ENCODE assay signal across 16 cellular contexts in the genomic region with DNA sequence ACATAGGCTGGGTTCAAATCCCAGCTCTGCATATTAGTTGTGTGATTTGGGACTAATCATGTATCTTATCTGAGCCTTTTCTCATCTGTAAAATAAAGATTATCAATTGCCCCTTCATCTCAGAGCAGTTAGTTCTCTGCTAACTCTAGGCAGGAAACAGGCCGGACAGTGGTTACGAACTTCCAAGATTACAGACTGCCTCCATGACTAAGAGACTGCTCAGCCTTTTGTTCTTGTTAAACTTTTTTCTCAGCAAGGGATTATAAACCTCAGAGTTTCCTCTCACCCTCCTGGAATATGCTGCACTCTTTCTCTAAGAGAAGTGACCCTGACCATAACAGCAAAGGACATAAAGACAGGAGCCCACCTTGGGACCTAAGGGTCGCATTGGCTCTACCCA. TPM values are rescaled to one million over a fixed set of nuclear protein-coding genes. Genes with fewer than 3 reads are reported as not detected.
DNase-seq lines count a peak whose midpoint lies in the region; ATAC-seq and TF ChIP-seq lines count a peak whose summit lies in the region.
"Had no signal": no experiment of that assay in that cellular context is flagged by ENCODE, and none has a peak within 500 bp of the region (broad histone marks: within the 10 kb centered on the region; RNA-seq: fewer than 3 reads in every experiment).

No MANE protein-coding gene starts in this region.

- H3K27me3 ChIP-seq in foreskin keratinocyte = no peaks in the 10 kb centered on the region
- no peaks in the 10 kb centered on the region for H3K27me3 ChIP-seq in effector memory CD4-positive, alpha-beta T cell (replicated peaks; ENCODE audit: control insufficient read depth, insufficient read depth, low read length, poor library complexity, severe bottlenecking)
- H3K27me3 ChIP-seq: gastrocnemius medialis, uterus had no signal

- no peaks in the 10 kb centered on the region for H3K9me3 Mint-ChIP-seq in activated T-helper 17 cell treated with anti-CD3 and anti-CD28 coated beads, Interleukin-2, amount 50 U/mL, for 72 hours

- DNase-seq in A172 (ENCODE audit: low spot score) (peak; percentile 81), HCEC 1CT (peak; percentile 84), foreskin keratinocyte (peak; percentile 62 to 79), medulla oblongata (ENCODE audit: extremely low spot score) (no peak), foreskin melanocyte (no peak)
- DNase-seq in effector memory CD4-positive, alpha-beta T cell = no peak
- DNase-seq: central memory CD4-positive, alpha-beta T cell; gastrocnemius medialis; GDM1; NCI-H1092 treated with DMSO at 0.1 percent for 48 hours; NCI-H524 treated with DMSO at 0.1 percent for 48 hours; occipital lobe; SIG-M5; uterus had no signal

- peak overlapping the region; percentile 40 for H3K27ac Mint-ChIP-seq in activated T-helper 17 cell treated with anti-CD3 and anti-CD28 coated beads, Interleukin-2, amount 50 U/mL, for 72 hours

- H3K36me3 ChIP-seq in effector memory CD4-positive, alpha-beta T cell (ENCODE audit: control insufficient read depth, insufficient read depth, low read length) = peaks cover 17% of the 10 kb centered on the region
- H3K36me3 ChIP-seq: uterus had no signal

- H3K4me3 Mint-ChIP-seq in activated T-helper 17 cell treated with anti-CD3 and anti-CD28 coated beads, Interleukin-2, amount 50 U/mL, for 72 hours = no peak overlapping the region

- H3K4me3 ChIP-seq in effector memory CD4-positive, alpha-beta T cell (ENCODE audit: insufficient read depth, low read depth, low read length, poor library complexity, severe bottlenecking) = no peak overlapping the region
- H3K4me3 ChIP-seq: gastrocnemius medialis, uterus had no signal

- no peaks in the 10 kb centered on the region for H3K27me3 Mint-ChIP-seq in activated T-helper 17 cell treated with anti-CD3 and anti-CD28 coated beads, Interleukin-2, amount 50 U/mL, for 72 hours

- peaks cover 49% of the 10 kb centered on the region for H3K36me3 Mint-ChIP-seq in activated T-helper 17 cell treated with anti-CD3 and anti-CD28 coated beads, Interleukin-2, amount 50 U/mL, for 72 hours (ENCODE audit: low read depth)

- H3K9me3 ChIP-seq in effector memory CD4-positive, alpha-beta T cell (ENCODE audit: control insufficient read depth, low read length) = no peaks in the 10 kb centered on the region
- H3K9me3 ChIP-seq: gastrocnemius medialis, uterus had no signal

- TF ChIP-seq CTCF in foreskin keratinocyte (conservative IDR thresholded peaks at IDR 0.05) = no peak

- H3K4me1 ChIP-seq in foreskin keratinocyte = peaks cover 44% of the 10 kb centered on the region
- no peaks in the 10 kb centered on the region for H3K4me1 ChIP-seq in effector memory CD4-positive, alpha-beta T cell (ENCODE audit: control insufficient read depth, insufficient read depth, low read length, poor library complexity, severe bottlenecking)
- H3K4me1 ChIP-seq: uterus had no signal

- no peak for ATAC-seq in activated T-helper 17 cell treated with anti-CD3 and anti-CD28 coated beads, Interleukin-2, amount 50 U/mL, for 72 hours (replicated peaks)
- ATAC-seq in foreskin keratinocyte (peak; percentile 73), HG03521 (IDR thresholded peaks at IDR 0.05; ENCODE audit: unreplicated experiment) (no peak)
- ATAC-seq: gastrocnemius medialis had no signal

- H3K4me1 Mint-ChIP-seq in activated T-helper 17 cell treated with anti-CD3 and anti-CD28 coated beads, Interleukin-2, amount 50 U/mL, for 72 hours = peaks cover 26% of the 10 kb centered on the region

- H3K27ac ChIP-seq in foreskin keratinocyte = peak overlapping the region; percentile 73
- no peak overlapping the region for H3K27ac ChIP-seq in effector memory CD4-positive, alpha-beta T cell (ENCODE audit: insufficient read depth, low read length, poor library complexity, severe bottlenecking)
- H3K27ac ChIP-seq: gastrocnemius medialis, uterus had no signal

RNA-seq across cellular contexts. Expression of a gene that starts 52.5 kb away (rescaled TPM):
- total RNA-seq in A172 (2014; rRNA removed; shearing (Covaris generic)) = 60.9 and 63.0 TPM in 2 replicates
- 100 to 1,000 TPM; 192 to 372 TPM for total RNA-seq in activated T-helper 17 cell treated with anti-CD3 and anti-CD28 coated beads, Interleukin-2, amount 50 U/mL, for 72 hours
- 35.5 and 40.2 TPM in 2 replicates for total RNA-seq in foreskin keratinocyte
- polyA plus RNA-seq in foreskin keratinocyte = 33.3 and 34.9 TPM in 2 replicates

Comparison
In these comparisons a context has a peak if more than half of its experiments do, and no peak if none do; other contexts are left out.
1. DNase-seq: peak in A172 (single experiment), HCEC 1CT (single experiment) and foreskin keratinocyte (2 of 2); none in medulla oblongata (single experiment), foreskin melanocyte (single experiment) and effector memory CD4-positive, alpha-beta T cell (0 of 3).